Comparison of ENCODE assay signal across 18 cellular contexts in the genomic region with DNA sequence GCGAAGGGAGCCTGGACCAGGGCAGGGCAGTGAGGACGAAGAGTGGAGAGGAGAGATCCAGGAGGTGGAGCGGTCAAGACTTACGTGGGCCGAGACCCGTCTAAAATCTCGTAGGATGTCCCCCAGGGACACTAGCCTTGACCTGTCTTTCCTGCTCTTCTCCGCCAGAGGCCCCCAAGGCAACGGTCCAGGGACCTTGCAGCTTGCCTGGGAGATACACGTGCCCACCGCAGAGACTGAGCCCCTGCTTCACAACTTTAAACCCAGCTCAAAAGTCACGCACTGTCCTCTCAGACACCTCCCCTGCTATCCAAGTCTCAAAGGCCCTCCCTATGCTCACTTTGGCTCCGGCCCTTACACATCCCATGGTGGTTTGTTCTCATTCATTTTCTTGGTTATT. TPM values are rescaled to one million over a fixed set of nuclear protein-coding genes. Genes with fewer than 3 reads are reported as not detected.
A peak's percentile ranks its signal among the peaks of the same experiment; 100 is the strongest.
DNase-seq lines count a peak whose midpoint lies in the region; ATAC-seq and TF ChIP-seq lines count a peak whose summit lies in the region.
"Had no signal": no experiment of that assay in that cellular context is flagged by ENCODE, and none has a peak within 500 bp of the region (broad histone marks: within the 10 kb centered on the region; RNA-seq: fewer than 3 reads in every experiment).

No MANE protein-coding gene starts in this region.

- H3K27ac Mint-ChIP-seq in activated naive CD8-positive, alpha-beta T cell treated with anti-CD3 and anti-CD28 coated beads for 36 hours = no peak overlapping the region
- no peak overlapping the region for H3K27ac Mint-ChIP-seq in activated naive CD8-positive, alpha-beta T cell treated with anti-CD3 and anti-CD28 coated beads, Interleukin-2, amount 50 U/mL, for 24 hours
- no peak overlapping the region for H3K27ac Mint-ChIP-seq in central memory CD8-positive, alpha-beta T cell (ENCODE audit: low read depth)
- no peak overlapping the region for H3K27ac Mint-ChIP-seq in neural crest cell (ENCODE audit: unreplicated experiment)
- no peak overlapping the region for H3K27ac Mint-ChIP-seq in stimulated activated effector memory CD8-positive, alpha-beta T cell treated with anti-CD3 and anti-CD28 coated beads, Interleukin-12 subunit alpha, Interleukin-12 subunit beta, amount 100 ng/mL, for 72 hours
- H3K27ac Mint-ChIP-seq: B cell had no signal

- no peak for TF ChIP-seq CTCF in neural crest cell (conservative IDR thresholded peaks at IDR 0.05)

- peaks cover 80% of the 10 kb centered on the region for H3K36me3 Mint-ChIP-seq in activated naive CD8-positive, alpha-beta T cell treated with anti-CD3 and anti-CD28 coated beads for 36 hours
- peaks cover 80% of the 10 kb centered on the region for H3K36me3 Mint-ChIP-seq in activated naive CD8-positive, alpha-beta T cell treated with anti-CD3 and anti-CD28 coated beads, Interleukin-2, amount 50 U/mL, for 24 hours (ENCODE audit: low read depth)
- peaks cover 15% of the 10 kb centered on the region for H3K36me3 Mint-ChIP-seq in central memory CD8-positive, alpha-beta T cell (ENCODE audit: insufficient read depth)
- H3K36me3 Mint-ChIP-seq in neural crest cell (ENCODE audit: low read depth) = peaks cover 81% of the 10 kb centered on the region
- H3K36me3 Mint-ChIP-seq in stimulated activated effector memory CD8-positive, alpha-beta T cell treated with anti-CD3 and anti-CD28 coated beads, Interleukin-12 subunit alpha, Interleukin-12 subunit beta, amount 100 ng/mL, for 72 hours = peaks cover 25% of the 10 kb centered on the region

- no peaks in the 10 kb centered on the region for H3K4me1 Mint-ChIP-seq in activated naive CD8-positive, alpha-beta T cell treated with anti-CD3 and anti-CD28 coated beads for 36 hours
- H3K4me1 Mint-ChIP-seq in activated naive CD8-positive, alpha-beta T cell treated with anti-CD3 and anti-CD28 coated beads, Interleukin-2, amount 50 U/mL, for 24 hours = no peaks in the 10 kb centered on the region
- peaks cover 11% of the 10 kb centered on the region for H3K4me1 Mint-ChIP-seq in central memory CD8-positive, alpha-beta T cell
- no peaks in the 10 kb centered on the region for H3K4me1 Mint-ChIP-seq in neural crest cell
- H3K4me1 Mint-ChIP-seq in stimulated activated effector memory CD8-positive, alpha-beta T cell treated with anti-CD3 and anti-CD28 coated beads, Interleukin-12 subunit alpha, Interleukin-12 subunit beta, amount 100 ng/mL, for 72 hours = no peaks in the 10 kb centered on the region

- intact Hi-C loops in left ventricle myocardium superior (cut with micrococcal nuclease) = no loop called here

- no peaks in the 10 kb centered on the region for H3K27me3 Mint-ChIP-seq in activated naive CD8-positive, alpha-beta T cell treated with anti-CD3 and anti-CD28 coated beads for 36 hours
- H3K27me3 Mint-ChIP-seq in activated naive CD8-positive, alpha-beta T cell treated with anti-CD3 and anti-CD28 coated beads, Interleukin-2, amount 50 U/mL, for 24 hours = no peaks in the 10 kb centered on the region
- no peaks in the 10 kb centered on the region for H3K27me3 Mint-ChIP-seq in central memory CD8-positive, alpha-beta T cell
- no peaks in the 10 kb centered on the region for H3K27me3 Mint-ChIP-seq in neural crest cell (ENCODE audit: low read depth)
- H3K27me3 Mint-ChIP-seq: B cell; CD4-positive, alpha-beta memory T cell had no signal

- H3K4me3 Mint-ChIP-seq in activated naive CD8-positive, alpha-beta T cell treated with anti-CD3 and anti-CD28 coated beads for 36 hours = peak overlapping the region; percentile 32
- no peak overlapping the region for H3K4me3 Mint-ChIP-seq in activated naive CD8-positive, alpha-beta T cell treated with anti-CD3 and anti-CD28 coated beads, Interleukin-2, amount 50 U/mL, for 24 hours
- H3K4me3 Mint-ChIP-seq in central memory CD8-positive, alpha-beta T cell = peak overlapping the region; percentile 39
- peak overlapping the region; percentile 11 for H3K4me3 Mint-ChIP-seq in neural crest cell
- H3K4me3 Mint-ChIP-seq in stimulated activated effector memory CD8-positive, alpha-beta T cell treated with anti-CD3 and anti-CD28 coated beads, Interleukin-12 subunit alpha, Interleukin-12 subunit beta, amount 100 ng/mL, for 72 hours = no peak overlapping the region
- H3K4me3 Mint-ChIP-seq: B cell; CD4-positive, alpha-beta memory T cell had no signal

- no peak for DNase-seq in activated naive CD8-positive, alpha-beta T cell treated with anti-CD3 and anti-CD28 coated beads for 36 hours
- DNase-seq in activated naive CD8-positive, alpha-beta T cell treated with anti-CD3 and anti-CD28 coated beads, Interleukin-2, amount 50 U/mL, for 24 hours = no peak
- DNase-seq in central memory CD8-positive, alpha-beta T cell (ENCODE audit: low spot score in 2 of 2) = no peak
- DNase-seq in neural crest cell (ENCODE audit: low read depth, low spot score) (no peak), NCI-H2196 treated with DMSO at 0.1 percent for 48 hours (lab: John Stamatoyannopoulos, UW; ENCODE audit: unreplicated experiment) (no peak), left ventricle myocardium superior (no peak), NCI-H2107 treated with DMSO at 0.1 percent for 48 hours (lab: John Stamatoyannopoulos, UW; ENCODE audit: unreplicated experiment) (no peak)
- no peak for DNase-seq in stimulated activated effector memory CD8-positive, alpha-beta T cell treated with anti-CD3 and anti-CD28 coated beads, Interleukin-12 subunit alpha, Interleukin-12 subunit beta, amount 100 ng/mL, for 72 hours (ENCODE audit: low spot score in 2 of 2)
- DNase-seq: ACHN; CD4-positive, alpha-beta memory T cell; COR-L47; DND-41; GDM1; IMR-90 had no signal

- H3K9me3 Mint-ChIP-seq in activated naive CD8-positive, alpha-beta T cell treated with anti-CD3 and anti-CD28 coated beads for 36 hours = peaks cover 69% of the 10 kb centered on the region
- peaks cover 70% of the 10 kb centered on the region for H3K9me3 Mint-ChIP-seq in activated naive CD8-positive, alpha-beta T cell treated with anti-CD3 and anti-CD28 coated beads, Interleukin-2, amount 50 U/mL, for 24 hours
- peaks cover 28% of the 10 kb centered on the region for H3K9me3 Mint-ChIP-seq in central memory CD8-positive, alpha-beta T cell
- peaks cover 49% of the 10 kb centered on the region for H3K9me3 Mint-ChIP-seq in neural crest cell
- peaks cover 34% of the 10 kb centered on the region for H3K9me3 Mint-ChIP-seq in stimulated activated effector memory CD8-positive, alpha-beta T cell treated with anti-CD3 and anti-CD28 coated beads, Interleukin-12 subunit alpha, Interleukin-12 subunit beta, amount 100 ng/mL, for 72 hours

- no peak for ATAC-seq in activated naive CD8-positive, alpha-beta T cell treated with anti-CD3 and anti-CD28 coated beads, Interleukin-2, amount 50 U/mL, for 24 hours
- ATAC-seq in central memory CD8-positive, alpha-beta T cell (replicated peaks; ENCODE audit: extremely low read depth, poor library complexity, severe bottlenecking) = no peak
- ATAC-seq in stimulated activated effector memory CD8-positive, alpha-beta T cell treated with anti-CD3 and anti-CD28 coated beads, Interleukin-12 subunit alpha, Interleukin-12 subunit beta, amount 100 ng/mL, for 72 hours = no peak
- ATAC-seq in left ventricle myocardium superior = no peak
- ATAC-seq: HCT116 had no signal

RNA-seq across cellular contexts. Expression of a gene that starts 9.4 kb away (rescaled TPM):
- total RNA-seq in activated naive CD8-positive, alpha-beta T cell treated with anti-CD3 and anti-CD28 coated beads for 36 hours = 1 to 10 TPM; 4.8 to 5.3 TPM
- total RNA-seq in neural crest cell = 5.2 and 6.6 TPM in 2 replicates
- 7.6 TPM for total RNA-seq in left ventricle myocardium superior

RNA-seq across cellular contexts. Expression of a gene that starts 9.5 kb away (rescaled TPM):
- 10 to 100 TPM; 34.2 to 35.5 TPM for total RNA-seq in activated naive CD8-positive, alpha-beta T cell treated with anti-CD3 and anti-CD28 coated beads for 36 hours
- 43.8 and 48.9 TPM in 2 replicates for total RNA-seq in neural crest cell
- 21.1 TPM for total RNA-seq in left ventricle myocardium superior

RNA-seq across cellular contexts. Expression of a gene that starts 12.5 kb away (rescaled TPM):
- 10 to 100 TPM; 29.7 to 30.5 TPM for total RNA-seq in activated naive CD8-positive, alpha-beta T cell treated with anti-CD3 and anti-CD28 coated beads for 36 hours
- total RNA-seq in neural crest cell = 32.7 and 34.0 TPM in 2 replicates
- 7.8 TPM for total RNA-seq in left ventricle myocardium superior

RNA-seq across cellular contexts. Expression of a gene that starts 39.4 kb away (rescaled TPM):
- under 1 TPM; 0.08 to 0.12 TPM for total RNA-seq in activated naive CD8-positive, alpha-beta T cell treated with anti-CD3 and anti-CD28 coated beads for 36 hours
- total RNA-seq in neural crest cell (not detected in 2 replicates), left ventricle myocardium superior (0.62 TPM)
- total RNA-seq: H4, IMR-90 had no signal

RNA-seq across cellular contexts. Expression of a gene that starts 59.9 kb away (rescaled TPM):
- total RNA-seq in activated naive CD8-positive, alpha-beta T cell treated with anti-CD3 and anti-CD28 coated beads for 36 hours = not detected
- 0.16 TPM in 1 of 2 replicates, not detected in the other for total RNA-seq in neural crest cell
- not detected for total RNA-seq in left ventricle myocardium superior
- total RNA-seq: A172; CD4-positive, alpha-beta memory T cell; H4 had no signal

Comparison
In these comparisons a context has a peak if more than half of its experiments do, and no peak if none do; other contexts are left out.
1. H3K4me3 Mint-ChIP-seq: peak in activated naive CD8-positive, alpha-beta T cell treated with anti-CD3 and anti-CD28 coated beads for 36 hours (single experiment), central memory CD8-positive, alpha-beta T cell (single experiment) and neural crest cell (single experiment); none in activated naive CD8-positive, alpha-beta T cell treated with anti-CD3 and anti-CD28 coated beads, Interleukin-2, amount 50 U/mL, for 24 hours (single experiment) and stimulated activated effector memory CD8-positive, alpha-beta T cell treated with anti-CD3 and anti-CD28 coated beads, Interleukin-12 subunit alpha, Interleukin-12 subunit beta, amount 100 ng/mL, for 72 hours (single experiment).